ENCODE assay signal across 29 cellular contexts in genomic region chr5:87765009-87765408, GRCh38.
"Had no signal": no experiment of that assay in that cellular context is flagged by ENCODE, and none has a peak within 500 bp of the region (broad histone marks: within the 10 kb centered on the region; RNA-seq: fewer than 3 reads in every experiment).

No MANE protein-coding gene starts in this region.

- H3K27ac ChIP-seq: left lung, lower lobe of right lung, neural progenitor cell, neutrophil, ovary, right atrium auricular region, right lobe of liver, stomach, testis, thyroid gland, transverse colon, upper lobe of left lung, vagina had no signal

- H3K27ac Mint-ChIP-seq: immature natural killer cell; mesothelial cell of epicardium; naive B cell; natural killer cell; nephron progenitor cell; neural progenitor cell; progenitor cell of endocrine pancreas; stimulated activated naive B cell treated with anti-CD40 and anti-IgM and Interleukin-4, amounts not matched to agents 10 μg/mL and 1 μg/mL and 100 μg/mL, for 72 hours had no signal

- H3K36me3 ChIP-seq: left lung, lower lobe of right lung, neural progenitor cell, neutrophil, ovary, right atrium auricular region, right lobe of liver, stomach, thyroid gland, transverse colon, upper lobe of left lung, vagina had no signal

- H3K36me3 Mint-ChIP-seq: immature natural killer cell; mesothelial cell of epicardium; naive B cell; natural killer cell; neural progenitor cell; stimulated activated naive B cell treated with anti-CD40 and anti-IgM and Interleukin-4, amounts not matched to agents 10 μg/mL and 1 μg/mL and 100 μg/mL, for 72 hours had no signal

- H3K4me2 ChIP-seq: neural progenitor cell, smooth muscle cell had no signal

- DNase-seq: immature natural killer cell; kidney; left colon; left lung; lower lobe of right lung; mammary epithelial cell; mesenchymal stem cell; naive B cell; natural killer cell; nephron progenitor cell; occipital lobe; ovary; right lobe of liver; stimulated activated CD4-positive, alpha-beta T cell treated with anti-CD3 and anti-CD28 coated beads, Interleukin-1b, Interleukin-23, amount 100 ng/mL, for 48 hours; stimulated activated CD4-positive, alpha-beta T cell treated with anti-CD3 and anti-CD28 coated beads, Interleukin-4, amount 100 ng/mL, for 1 hour; stimulated activated naive B cell treated with anti-CD40 and anti-IgM and Interleukin-4, amounts not matched to agents 10 μg/mL and 1 μg/mL and 100 μg/mL, for 72 hours; stimulated activated naive CD8-positive, alpha-beta T cell treated with anti-CD3 and anti-CD28 coated beads, Interleukin-15, Interleukin-2, amounts not matched to agents 100 U/mL and 50 U/mL, for 24 hours; stomach; testis; thyroid gland; transverse colon; upper lobe of left lung had no signal

- H2AFZ ChIP-seq: neural progenitor cell had no signal

- H3K9me3 ChIP-seq: left lung, lower lobe of right lung, neutrophil, ovary, right atrium auricular region, right lobe of liver, stomach, testis, thyroid gland, transverse colon, upper lobe of left lung, vagina had no signal

- H3K4me3 Mint-ChIP-seq: immature natural killer cell; mesothelial cell of epicardium; naive B cell; natural killer cell; nephron progenitor cell; neural progenitor cell; stimulated activated naive B cell treated with anti-CD40 and anti-IgM and Interleukin-4, amounts not matched to agents 10 μg/mL and 1 μg/mL and 100 μg/mL, for 72 hours had no signal

- H3K4me1 Mint-ChIP-seq: immature natural killer cell; mesothelial cell of epicardium; naive B cell; natural killer cell; nephron progenitor cell; neural progenitor cell; stimulated activated naive B cell treated with anti-CD40 and anti-IgM and Interleukin-4, amounts not matched to agents 10 μg/mL and 1 μg/mL and 100 μg/mL, for 72 hours had no signal

- H3K9me3 Mint-ChIP-seq: mesothelial cell of epicardium; naive B cell; natural killer cell; nephron progenitor cell; neural progenitor cell; stimulated activated naive B cell treated with anti-CD40 and anti-IgM and Interleukin-4, amounts not matched to agents 10 μg/mL and 1 μg/mL and 100 μg/mL, for 72 hours had no signal

- H3K27me3 ChIP-seq: neural progenitor cell, ovary, right atrium auricular region, right lobe of liver, testis, thyroid gland, transverse colon, upper lobe of left lung, vagina had no signal

- H3K4me1 ChIP-seq: left lung, lower lobe of right lung, right atrium auricular region, right lobe of liver, stomach, testis, thyroid gland, transverse colon, upper lobe of left lung, vagina had no signal

- H3K4me3 ChIP-seq: left lung, lower lobe of right lung, neural progenitor cell, ovary, right atrium auricular region, right lobe of liver, smooth muscle cell, stomach, testis, thyroid gland, transverse colon, upper lobe of left lung, vagina had no signal
